In genomic region chr2:20611077-20611843, GRCh38 we compare ENCODE assay signal across 9 cellular contexts. TPM values are rescaled to one million over a fixed set of nuclear protein-coding genes. Genes with fewer than 3 reads are reported as not detected.
A peak's percentile ranks its signal among the peaks of the same experiment; 100 is the strongest.
DNase-seq lines count a peak whose midpoint lies in the region; ATAC-seq, FAIRE-seq and TF ChIP-seq lines count a peak whose summit lies in the region.
"Had no signal": no experiment of that assay in that cellular context is flagged by ENCODE, and none has a peak within 500 bp of the region (broad histone marks: within the 10 kb centered on the region; RNA-seq: fewer than 3 reads in every experiment).

No MANE protein-coding gene starts in this region.

- no peaks in the 10 kb centered on the region for H3K36me3 ChIP-seq in endothelial cell of umbilical vein (ENCODE audit: control insufficient read depth in 2 of 2, extremely low read depth in 1 of 2, insufficient read depth in 2 of 2, low read length in 2 of 2)
- H3K36me3 ChIP-seq in tibial artery: no peaks in the 10 kb centered on the region

- FAIRE-seq in RCC 7860 (lab: Jason Lieb, UNC): no peak
- FAIRE-seq in endothelial cell of umbilical vein (lab: Jason Lieb, UNC): peak; percentile 90

- H3K9ac ChIP-seq in endothelial cell of umbilical vein (replicated peaks; ENCODE audit: extremely low read depth, insufficient read depth, low read length): peak overlapping the region; percentile 53

- H3K27ac ChIP-seq in endothelial cell of umbilical vein (ENCODE audit: insufficient read depth, low read depth, low read length) (peak overlapping the region; percentile 69), tibial artery (peak overlapping the region; percentile 97 to 99)

- no peaks in the 10 kb centered on the region for H3K79me2 ChIP-seq in endothelial cell of umbilical vein (ENCODE audit: control insufficient read depth, insufficient read depth, low read length)

- no peak for ATAC-seq in HG03135 (IDR thresholded peaks at IDR 0.05; ENCODE audit: unreplicated experiment)

- DNase-seq in RCC 7860 (ENCODE audit: low spot score) (peak; percentile 89), endothelial cell of umbilical vein (ENCODE audit: low read depth, low spot score) (peak; percentile 99), mesenteric fat pad (ENCODE audit: low spot score) (peak; percentile 89), tibial artery (peak; percentile 93 to 94), NCI-H1930 (lab: John Stamatoyannopoulos, UW) (no peak)
- DNase-seq in activated T-cell treated with anti-CD3 and anti-CD28 coated beads, Interleukin-2, amount 50 U/mL, for 48 hours: no peak
- DNase-seq: activated CD4-positive, alpha-beta T cell treated with anti-CD3 and anti-CD28 coated beads, Interleukin-2, amount 50 U/mL, for 4 hours; NCI-H1436 had no signal

- intact Hi-C loops in endothelial cell of umbilical vein (cut with micrococcal nuclease): loop anchor here (1.0 to 2.0 kb wide), 7 partner anchors 10 to 96 kb away; no protein-coding TSS in a partner anchor
- intact Hi-C loops in tibial artery (cut with DNase I; ENCODE audit: low total_unique reads): no loop called here

- CTCF ChIA-PET in endothelial cell of umbilical vein (lab: Charles Lee): interaction anchor here (0.8 to 5.2 kb wide), 8 partner anchors 10 to 167 kb away, joined by 3 to 15 read pairs (median 4); no protein-coding TSS in a partner anchor

- H3K27me3 ChIP-seq in endothelial cell of umbilical vein (ENCODE audit: control insufficient read depth in 2 of 2, insufficient read depth in 2 of 2, low read length in 2 of 2) (no peaks in the 10 kb centered on the region), tibial artery (no peaks in the 10 kb centered on the region)

- dilution Hi-C loops in endothelial cell of umbilical vein (cut with MboI; ENCODE audit: extremely low pct_ligation_motif_present, low sequenced_read_pairs): no loop called here

- no peaks in the 10 kb centered on the region for H4K20me1 ChIP-seq in endothelial cell of umbilical vein (replicated peaks; ENCODE audit: control insufficient read depth, extremely low read depth, insufficient read depth, low read length)

- H3K4me1 ChIP-seq in endothelial cell of umbilical vein (ENCODE audit: control insufficient read depth, extremely low read depth, insufficient read depth, low read length): peaks cover 28% of the 10 kb centered on the region
- H3K4me1 ChIP-seq in tibial artery: peaks cover 4 to 69% (median 46%) of the 10 kb centered on the region in 4 donors

- H3K9me1 ChIP-seq in endothelial cell of umbilical vein (replicated peaks; ENCODE audit: control insufficient read depth, extremely low read depth, insufficient read depth, low read length): no peaks in the 10 kb centered on the region

- no peak overlapping the region for H3K4me3 ChIP-seq in endothelial cell of umbilical vein (replicated peaks in 1 of 3; ENCODE audit: insufficient read depth in 1 of 3, low read depth in 1 of 3, low read length in 3 of 3)
- H3K4me3 ChIP-seq in tibial artery: no peak overlapping the region

- TSS peak; percentile 52 for BruUV-seq in endothelial cell of umbilical vein (replicated peaks; lab: Mats Ljungman, UMichigan)

- no peak for TF ChIP-seq POLR2A in endothelial cell of umbilical vein (IDR thresholded peaks at IDR 0.05; ENCODE audit: low read depth, low read length)

- H3K9me3 ChIP-seq in endothelial cell of umbilical vein (replicated peaks; ENCODE audit: control insufficient read depth, insufficient read depth, low read length) (no peaks in the 10 kb centered on the region), tibial artery (no peaks in the 10 kb centered on the region)

- H2AFZ ChIP-seq in endothelial cell of umbilical vein (ENCODE audit: low read depth, low read length): peak overlapping the region; percentile 9

- H3K4me2 ChIP-seq in endothelial cell of umbilical vein (ENCODE audit: insufficient read depth, low read length): no peak overlapping the region

- TF ChIP-seq CTCF in endothelial cell of umbilical vein (IDR thresholded peaks at IDR 0.05; ENCODE audit: extremely low read depth in 1 of 2, insufficient read depth in 1 of 2, low read depth in 1 of 2, low read length in 2 of 2) (no peak), tibial artery (IDR thresholded peaks at IDR 0.05) (peak in 1 of 2 experiments; percentile 6)

- POLR2A ChIA-PET in endothelial cell of umbilical vein (lab: Charles Lee): interaction anchor here (0.9 to 1.2 kb wide), 2 partner anchors 31 to 165 kb away, joined by 3 to 14 read pairs; partner anchors contain the start of gene RHOB

TF ChIP-seq in endothelial cell of umbilical vein, 7 proteins besides CTCF, POLR2A, EP300 and RAD21:
- peak; percentile 74 for TF ChIP-seq GATA2 (IDR thresholded peaks at IDR 0.05; ENCODE audit: insufficient read depth, insufficient read length, low read depth, low read length)
- no peak for TF ChIP-seq MYC (IDR thresholded peaks at IDR 0.05; ENCODE audit: low read depth, low read length)
- TF ChIP-seq JUN (IDR thresholded peaks at IDR 0.05; ENCODE audit: borderline replicate concordance, insufficient read depth, insufficient read length, low read depth): peak; percentile 16
- TF ChIP-seq EZH2 (IDR thresholded peaks at IDR 0.05; ENCODE audit: borderline replicate concordance, low read depth, low read length, severe bottlenecking): no peak
- peak; percentile 19 for TF ChIP-seq FOS (IDR thresholded peaks at IDR 0.05; ENCODE audit: borderline replicate concordance, insufficient read depth, low read length)
- TF ChIP-seq POLR2AphosphoS5 (IDR thresholded peaks at IDR 0.05; ENCODE audit: insufficient read depth, low read depth, low read length): peak; percentile 78
- no peak for TF ChIP-seq MAX (IDR thresholded peaks at IDR 0.05; ENCODE audit: insufficient read depth, insufficient read length)

RNA-seq across cellular contexts. Expression of gene HS1BP3, which starts 39.6 kb away (rescaled TPM):
- total RNA-seq in endothelial cell of umbilical vein (27.8 and 33.1 TPM in 2 replicates), mesenteric fat pad (28.8 TPM)
- polyA plus RNA-seq in endothelial cell of umbilical vein: 27.4 and 36.3 TPM in 2 replicates
- 17.0 and 22.6 TPM in 2 replicates for polyA plus RNA-seq in endothelial cell of umbilical vein (2011; cell fraction: cytosol; rRNA removed)
- 42.4 and 48.5 TPM in 2 replicates for polyA plus RNA-seq in endothelial cell of umbilical vein (2011; cell fraction: nucleus; rRNA removed)
- 19.9 and 37.4 TPM in 2 replicates for polyA plus RNA-seq in endothelial cell of umbilical vein (2012)
- 22.4 and 24.7 TPM in 2 replicates for polyA minus RNA-seq in endothelial cell of umbilical vein
- polyA minus RNA-seq in endothelial cell of umbilical vein (2011; cell fraction: cytosol; rRNA and poly(A)+ RNA removed): 7.2 TPM
- 26.3 and 35.3 TPM in 2 replicates for polyA minus RNA-seq in endothelial cell of umbilical vein (2011; cell fraction: nucleus; rRNA and poly(A)+ RNA removed)

RNA-seq across cellular contexts. Expression of gene GDF7, which starts 55.7 kb away (rescaled TPM):
- total RNA-seq in endothelial cell of umbilical vein (1.1 and 3.7 TPM in 2 replicates), mesenteric fat pad (1.2 TPM)
- polyA plus RNA-seq in endothelial cell of umbilical vein: 3.9 and 4.1 TPM in 2 replicates
- 3.7 and 4.2 TPM in 2 replicates for polyA plus RNA-seq in endothelial cell of umbilical vein (2011; cell fraction: cytosol; rRNA removed)
- polyA plus RNA-seq in endothelial cell of umbilical vein (2011; cell fraction: nucleus; rRNA removed): 12.2 and 14.2 TPM in 2 replicates
- 4.1 and 14.2 TPM in 2 replicates for polyA plus RNA-seq in endothelial cell of umbilical vein (2012)
- 10.6 and 16.9 TPM in 2 replicates for polyA minus RNA-seq in endothelial cell of umbilical vein
- polyA minus RNA-seq in endothelial cell of umbilical vein (2011; cell fraction: cytosol; rRNA and poly(A)+ RNA removed): not detected
- polyA minus RNA-seq in endothelial cell of umbilical vein (2011; cell fraction: nucleus; rRNA and poly(A)+ RNA removed): 6.1 and 6.8 TPM in 2 replicates

Comparison
In these comparisons a context has a peak if more than half of its experiments do, and no peak if none do; other contexts are left out.
1. DNase-seq: peak in RCC 7860 (single experiment), endothelial cell of umbilical vein (single experiment), mesenteric fat pad (single experiment) and tibial artery (2 of 2); none in activated T-cell treated with anti-CD3 and anti-CD28 coated beads, Interleukin-2, amount 50 U/mL, for 48 hours (0 of 2) and NCI-H1930 (0 of 2).